Comparison of ENCODE assay signal across 26 cellular contexts in the genomic region with DNA sequence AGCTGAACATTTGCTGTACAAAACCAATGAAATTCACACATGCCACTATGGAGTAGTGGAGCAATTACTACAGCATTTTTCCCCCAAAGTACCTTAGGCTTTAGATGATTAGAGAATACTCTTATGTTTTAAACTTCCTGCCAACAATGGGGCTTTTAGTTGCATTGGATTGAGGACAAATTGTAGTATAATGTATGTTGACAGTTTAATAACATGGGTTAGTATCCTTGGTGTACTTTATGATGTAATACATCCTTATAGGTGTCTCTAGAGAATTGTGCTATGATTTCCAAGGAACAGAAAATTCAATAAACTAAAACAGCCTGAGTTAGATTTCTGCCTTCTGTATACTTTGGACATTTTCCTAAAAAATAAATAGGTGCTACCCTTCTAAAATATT.
DNase-seq lines count a peak whose midpoint lies in the region; ATAC-seq and TF ChIP-seq lines count a peak whose summit lies in the region.
"Had no signal": no experiment of that assay in that cellular context is flagged by ENCODE, and none has a peak within 500 bp of the region (broad histone marks: within the 10 kb centered on the region; RNA-seq: fewer than 3 reads in every experiment).

No MANE protein-coding gene starts in this region.

- ATAC-seq in GM18909 (IDR thresholded peaks at IDR 0.05; ENCODE audit: poor library complexity, unreplicated experiment) (no peak), GM19324 (IDR thresholded peaks at IDR 0.05; ENCODE audit: low FRiP score, unreplicated experiment) (no peak), HG02623 (IDR thresholded peaks at IDR 0.05; ENCODE audit: unreplicated experiment) (no peak), GM19397 (IDR thresholded peaks at IDR 0.05; ENCODE audit: unreplicated experiment) (no peak)
- ATAC-seq: activated CD4-positive, CD25-positive, alpha-beta regulatory T cell treated with anti-CD3 and anti-CD28 coated beads, Interleukin-2, amount 50 U/mL, for 24 hours; CD8-positive, alpha-beta T cell; heart left ventricle; lower lobe of right lung; natural killer cell had no signal

- peak; percentile 21 for DNase-seq in D341Med (ENCODE audit: low spot score)
- no peak for DNase-seq in HEK293T (ENCODE audit: extremely low spot score)
- DNase-seq in NCI-H524 (lab: John Stamatoyannopoulos, UW) = peak; percentile 51 to 77
- peak; percentile 38 for DNase-seq in fibroblast of mammary gland (ENCODE audit: low read depth)
- DNase-seq: activated CD4-positive, alpha-beta memory T cell treated with anti-CD3 and anti-CD28 coated beads for 36 hours; activated CD8-positive, alpha-beta memory T cell treated with anti-CD3 and anti-CD28 coated beads, Interleukin-2, amount 50 U/mL, for 48 hours; activated naive CD4-positive, alpha-beta T cell treated with anti-CD3 and anti-CD28 coated beads, Interleukin-2, amount 10 ng/mL, durations not matched to agents 7 days and 5 days; amniotic stem cell; CD8-positive, alpha-beta T cell; DMS53; effector CD4-positive, alpha-beta T cell; GF-D8; heart left ventricle; Kasumi-1; lower lobe of right lung; natural killer cell; NCI-H2171; NCI-H526 treated with DMSO at 0.1 percent for 48 hours; stimulated activated CD4-positive, alpha-beta T cell treated with anti-CD3 and anti-CD28 coated beads, Interleukin-2, amount 100 ng/mL, for 48 hours; trophoblast cell had no signal

- no peak for TF ChIP-seq CTCF in fibroblast of mammary gland (conservative IDR thresholded peaks at IDR 0.05; ENCODE audit: control insufficient read depth, insufficient read depth, low read depth, low read length)

- POLR2A ChIA-PET in HEK293T (lab: Yijun Ruan, JAX) = no interaction called here

- CTCF ChIA-PET in HEK293T (lab: Yijun Ruan, JAX) = no interaction called here

- no peak overlapping the region for H3K4me3 ChIP-seq in fibroblast of mammary gland (ENCODE audit: control insufficient read depth, low read depth, low read length)
- H3K4me3 ChIP-seq: heart left ventricle, lower lobe of right lung, right atrium auricular region had no signal

TF ChIP-seq in HEK293T, 16 proteins besides CTCF, POLR2A, EP300 and RAD21:
- TF ChIP-seq NFRKB (IDR thresholded peaks at IDR 0.05) = no peak
- no peak for TF ChIP-seq FOXM1 (IDR thresholded peaks at IDR 0.05; ENCODE audit: borderline replicate concordance)
- TF ChIP-seq LEF1 (IDR thresholded peaks at IDR 0.05; ENCODE audit: borderline replicate concordance) = no peak
- TF ChIP-seq CTBP1 (IDR thresholded peaks at IDR 0.05; ENCODE audit: borderline replicate concordance) = peak; percentile 70; the same call in 1 of the 2 replicates
- no peak for TF ChIP-seq SP1 (IDR thresholded peaks at IDR 0.05)
- TF ChIP-seq ELF4 (IDR thresholded peaks at IDR 0.05) = no peak
- TF ChIP-seq ZNF384 (IDR thresholded peaks at IDR 0.05) = no peak
- TF ChIP-seq BHLHE40 (IDR thresholded peaks at IDR 0.05; ENCODE audit: borderline replicate concordance) = no peak
- no peak for TF ChIP-seq L3MBTL2 (conservative IDR thresholded peaks at IDR 0.05)
- peak; percentile 76 for TF ChIP-seq PKNOX1 (IDR thresholded peaks at IDR 0.05)
- peak; percentile 41; the same call in 1 of the 2 replicates for TF ChIP-seq FOXA1 (IDR thresholded peaks at IDR 0.05)
- no peak for TF ChIP-seq HDGF (IDR thresholded peaks at IDR 0.05; ENCODE audit: borderline replicate concordance)
- no peak for TF ChIP-seq TARDBP (IDR thresholded peaks at IDR 0.05)
- TF ChIP-seq FOXK2 (IDR thresholded peaks at IDR 0.05) = no peak
- 0 out of 2 replicates have a peak, but pooled peaks have one; percentile 52 for TF ChIP-seq ARNT (IDR thresholded peaks at IDR 0.05)
